In genomic region chr1:158434755-158435154, GRCh38 we compare ENCODE assay signal across 18 cellular contexts.
"Had no signal": no experiment of that assay in that cellular context is flagged by ENCODE, and none has a peak within 500 bp of the region (broad histone marks: within the 10 kb centered on the region; RNA-seq: fewer than 3 reads in every experiment).

No MANE protein-coding gene starts in this region.

- H3K4me1 ChIP-seq: parathyroid adenoma, right lobe of liver, suprapubic skin had no signal

- H3K27ac ChIP-seq: coronary artery, parathyroid adenoma, right lobe of liver, suprapubic skin had no signal

- H3K9ac ChIP-seq: parathyroid adenoma had no signal

- H2AFZ ChIP-seq: parathyroid adenoma had no signal

- H3K27me3 ChIP-seq: right lobe of liver had no signal

- H3K79me2 ChIP-seq: parathyroid adenoma had no signal

- DNase-seq: dermis blood vessel endothelial cell; effector memory CD8-positive, alpha-beta T cell; hypothalamus; immature natural killer cell; natural killer cell; right lobe of liver; small intestine; stimulated activated CD4-positive, alpha-beta T cell treated with anti-CD3 and anti-CD28 coated beads, Interleukin-15, amount 100 ng/mL, for 24 hours; stimulated activated CD4-positive, alpha-beta T cell treated with anti-CD3 and anti-CD28 coated beads, Interleukin-2, amount 100 ng/mL, for 48 hours; stimulated activated CD8-positive, alpha-beta memory T cell treated with anti-CD3 and anti-CD28 coated beads, Interleukin-4, amount 100 ng/mL, for 48 hours; stimulated activated naive CD4-positive, alpha-beta T cell; stimulated activated naive CD8-positive, alpha-beta T cell treated with anti-CD3 and anti-CD28 coated beads, Interleukin-15, amount 100 ng/mL, for 72 hours; trophoblast cell had no signal

- H3K4me3 ChIP-seq: coronary artery, lung, right lobe of liver, suprapubic skin had no signal

- ATAC-seq: effector memory CD8-positive, alpha-beta T cell; left lobe of liver; natural killer cell; right lobe of liver; stimulated activated naive CD8-positive, alpha-beta T cell treated with anti-CD3 and anti-CD28 coated beads, Interleukin-15, amount 100 ng/mL, for 72 hours had no signal

- H3K9me3 ChIP-seq: right lobe of liver had no signal

- H3K36me3 ChIP-seq: right lobe of liver, suprapubic skin had no signal
